ENCODE assay signal across 15 cellular contexts in the genomic region with DNA sequence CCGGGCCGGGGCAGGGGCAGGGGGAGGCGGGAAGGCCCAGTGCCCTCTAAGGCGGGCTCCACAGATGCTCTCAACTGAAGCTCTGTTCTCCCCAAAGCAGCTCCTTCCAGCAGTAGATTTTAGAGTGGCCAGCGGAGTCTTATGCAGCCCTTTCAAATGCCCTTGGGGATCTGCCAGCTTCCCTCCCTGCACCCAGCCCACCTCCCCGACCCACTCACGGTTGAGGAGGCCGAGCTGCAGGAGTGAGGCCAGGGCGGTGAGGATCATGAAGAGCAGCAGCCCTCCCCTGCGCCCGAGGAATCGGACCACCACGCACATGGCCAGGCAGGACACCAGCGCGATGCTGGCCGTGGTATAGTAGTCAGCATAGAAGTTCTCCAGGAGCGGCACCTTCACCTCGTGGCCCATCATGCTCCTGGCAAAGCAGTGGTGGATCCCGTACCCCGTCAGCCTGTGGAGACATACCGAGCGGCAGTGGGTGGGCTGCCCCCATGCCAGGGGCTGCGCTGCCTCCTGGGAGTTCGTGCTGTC.
"Had no signal": no experiment of that assay in that cellular context is flagged by ENCODE, and none has a peak within 500 bp of the region (broad histone marks: within the 10 kb centered on the region; RNA-seq: fewer than 3 reads in every experiment).

No MANE protein-coding gene starts in this region.

- ATAC-seq: activated T-cell treated with anti-CD3 and anti-CD28 coated beads, Interleukin-2, amount 50 U/mL, for 4 hours; heart left ventricle; stimulated activated effector memory CD8-positive, alpha-beta T cell treated with anti-CD3 and anti-CD28 coated beads, Interleukin-12 subunit alpha, Interleukin-12 subunit beta, amount 100 ng/mL, for 72 hours had no signal

- H3K9me3 Mint-ChIP-seq: activated naive CD8-positive, alpha-beta T cell treated with anti-CD3 and anti-CD28 coated beads for 36 hours; activated T-cell treated with anti-CD3 and anti-CD28 coated beads, Interleukin-2, amount 50 U/mL, for 4 hours; nephron progenitor cell; stimulated activated effector memory CD8-positive, alpha-beta T cell treated with anti-CD3 and anti-CD28 coated beads, Interleukin-12 subunit alpha, Interleukin-12 subunit beta, amount 100 ng/mL, for 72 hours had no signal

- H3K4me3 ChIP-seq: colonic mucosa, heart left ventricle, skin epidermis had no signal

- H3K27ac Mint-ChIP-seq: activated naive CD8-positive, alpha-beta T cell treated with anti-CD3 and anti-CD28 coated beads for 36 hours; nephron progenitor cell; stimulated activated effector memory CD8-positive, alpha-beta T cell treated with anti-CD3 and anti-CD28 coated beads, Interleukin-12 subunit alpha, Interleukin-12 subunit beta, amount 100 ng/mL, for 72 hours had no signal

- H3K36me3 Mint-ChIP-seq: activated naive CD8-positive, alpha-beta T cell treated with anti-CD3 and anti-CD28 coated beads for 36 hours; stimulated activated effector memory CD8-positive, alpha-beta T cell treated with anti-CD3 and anti-CD28 coated beads, Interleukin-12 subunit alpha, Interleukin-12 subunit beta, amount 100 ng/mL, for 72 hours had no signal

- H3K27me3 ChIP-seq: colonic mucosa, heart left ventricle had no signal

- H3K27ac ChIP-seq: colonic mucosa, heart left ventricle, parathyroid adenoma, skin epidermis had no signal

- H3K9me3 ChIP-seq: colonic mucosa, heart left ventricle had no signal

- H3K4me1 Mint-ChIP-seq: activated naive CD8-positive, alpha-beta T cell treated with anti-CD3 and anti-CD28 coated beads for 36 hours had no signal

- H3K4me1 ChIP-seq: colonic mucosa had no signal

- H3K79me2 ChIP-seq: parathyroid adenoma had no signal

- DNase-seq: activated CD4-positive, alpha-beta T cell treated with anti-CD3 and anti-CD28 coated beads for 1 hour; activated CD4-positive, alpha-beta T cell treated with anti-CD3 and anti-CD28 coated beads, Interleukin-2, amount 50 U/mL, for 48 hours; activated gamma-delta T cell treated with Interleukin-2 at 50 U/mL for 16 hours; activated naive CD8-positive, alpha-beta T cell treated with anti-CD3 and anti-CD28 coated beads for 36 hours; activated T-cell treated with anti-CD3 and anti-CD28 coated beads, Interleukin-2, amount 50 U/mL, for 4 hours; anterior cingulate cortex; colonic mucosa; effector CD4-positive, alpha-beta T cell; foreskin melanocyte; heart left ventricle; nephron progenitor cell; retina had no signal

- H2AFZ ChIP-seq: parathyroid adenoma had no signal

- H3K27me3 Mint-ChIP-seq: activated naive CD8-positive, alpha-beta T cell treated with anti-CD3 and anti-CD28 coated beads for 36 hours had no signal

- H3K36me3 ChIP-seq: colonic mucosa had no signal

- H3K4me3 Mint-ChIP-seq: activated naive CD8-positive, alpha-beta T cell treated with anti-CD3 and anti-CD28 coated beads for 36 hours; activated T-cell treated with anti-CD3 and anti-CD28 coated beads, Interleukin-2, amount 50 U/mL, for 4 hours; nephron progenitor cell; stimulated activated effector memory CD8-positive, alpha-beta T cell treated with anti-CD3 and anti-CD28 coated beads, Interleukin-12 subunit alpha, Interleukin-12 subunit beta, amount 100 ng/mL, for 72 hours had no signal

- H3K9ac ChIP-seq: parathyroid adenoma had no signal
